Comparison of ENCODE assay signal across 26 cellular contexts in the genomic region with DNA sequence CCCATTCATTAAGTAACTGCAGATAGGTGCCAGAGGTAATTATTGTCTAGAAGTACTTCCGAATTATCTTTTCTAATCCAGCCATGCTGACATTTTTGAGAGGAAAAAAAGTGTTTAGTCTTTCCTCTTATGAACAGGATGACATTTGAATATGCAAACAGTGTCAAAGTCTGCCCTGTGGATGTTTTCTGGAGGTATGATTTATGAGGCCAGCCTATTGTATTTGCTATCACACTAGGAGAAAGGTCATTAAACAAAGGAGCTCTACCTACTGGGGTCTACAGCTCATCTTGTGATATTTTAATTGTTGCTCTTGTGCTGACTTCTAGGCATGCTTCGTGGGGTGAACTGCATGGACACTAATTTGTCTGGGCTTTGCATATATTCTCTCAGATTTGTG.
"Had no signal": no experiment of that assay in that cellular context is flagged by ENCODE, and none has a peak within 500 bp of the region (broad histone marks: within the 10 kb centered on the region; RNA-seq: fewer than 3 reads in every experiment).

No MANE protein-coding gene starts in this region.

- DNase-seq: activated B cell treated with CpG ODN at 0.5 μM for 24 hours; activated CD4-positive, alpha-beta T cell treated with anti-CD3 and anti-CD28 coated beads for 1 hour; activated CD4-positive, alpha-beta T cell treated with anti-CD3 and anti-CD28 coated beads, Interleukin-2, amount 10 ng/mL, durations not matched to agents 24 days and 14 days; activated CD4-positive, alpha-beta T cell treated with anti-CD3 and anti-CD28 coated beads, Interleukin-2, amount 50 U/mL, for 48 hours; activated CD8-positive, alpha-beta memory T cell treated with anti-CD3 and anti-CD28 coated beads for 24 hours; activated effector memory CD4-positive, alpha-beta T cell treated with anti-CD3 and anti-CD28 coated beads, Interleukin-2, amount 50 U/mL, for 16 hours; activated naive CD4-positive, alpha-beta T cell treated with Interleukin-2 at 50 U/mL for 16 hours; activated naive CD8-positive, alpha-beta T cell treated with anti-CD3 and anti-CD28 coated beads, Interleukin-2, amount 50 U/mL, for 24 hours; activated T-cell treated with anti-CD3 and anti-CD28 coated beads, Interleukin-2, amount 50 U/mL, for 4 hours; amniotic stem cell; body of pancreas; central memory CD4-positive, alpha-beta T cell; cortex of kidney; MG63; NCI-H1105; NCI-H1694; NCI-H2029; NCI-H2107; NCI-H2171 treated with DMSO at 0.1 percent for 48 hours; NCI-H345; NCI-H524; NCI-H82; SIG-M5; T-helper 17 cell; T-helper 9 cell had no signal

- H3K4me1 Mint-ChIP-seq: activated B cell treated with CpG ODN at 0.5 μM for 24 hours; activated CD4-positive, alpha-beta T cell treated with anti-CD3 and anti-CD28 coated beads, Interleukin-2, amount 10 ng/mL, durations not matched to agents 24 days and 14 days; activated naive CD8-positive, alpha-beta T cell treated with anti-CD3 and anti-CD28 coated beads, Interleukin-2, amount 50 U/mL, for 24 hours; T-helper 17 cell had no signal

- ATAC-seq: activated naive CD4-positive, alpha-beta T cell treated with anti-CD3 and anti-CD28 coated beads, Interleukin-2, amount 50 U/mL, for 72 hours; activated naive CD8-positive, alpha-beta T cell treated with anti-CD3 and anti-CD28 coated beads, Interleukin-2, amount 50 U/mL, for 24 hours; activated T-cell treated with anti-CD3 and anti-CD28 coated beads, Interleukin-2, amount 50 U/mL, for 4 hours; body of pancreas; T-helper 17 cell had no signal

- H3K4me3 Mint-ChIP-seq: activated B cell treated with CpG ODN at 0.5 μM for 24 hours; activated CD4-positive, alpha-beta T cell treated with anti-CD3 and anti-CD28 coated beads, Interleukin-2, amount 10 ng/mL, durations not matched to agents 24 days and 14 days; activated naive CD8-positive, alpha-beta T cell treated with anti-CD3 and anti-CD28 coated beads, Interleukin-2, amount 50 U/mL, for 24 hours; activated T-cell treated with anti-CD3 and anti-CD28 coated beads, Interleukin-2, amount 50 U/mL, for 4 hours; T-helper 17 cell had no signal

- H3K9me3 Mint-ChIP-seq: activated CD4-positive, alpha-beta T cell treated with anti-CD3 and anti-CD28 coated beads, Interleukin-2, amount 10 ng/mL, durations not matched to agents 24 days and 14 days had no signal

- H3K27me3 Mint-ChIP-seq: activated B cell treated with CpG ODN at 0.5 μM for 24 hours had no signal

- H3K27ac Mint-ChIP-seq: activated B cell treated with CpG ODN at 0.5 μM for 24 hours; activated CD4-positive, alpha-beta T cell treated with anti-CD3 and anti-CD28 coated beads, Interleukin-2, amount 10 ng/mL, durations not matched to agents 24 days and 14 days; activated naive CD4-positive, alpha-beta T cell treated with anti-CD3 and anti-CD28 coated beads, Interleukin-2, amount 50 U/mL, for 72 hours; activated naive CD8-positive, alpha-beta T cell treated with anti-CD3 and anti-CD28 coated beads, Interleukin-2, amount 50 U/mL, for 24 hours; T-helper 17 cell had no signal
